ENCODE assay signal across 23 cellular contexts in genomic region chr20:32924781-32925180, GRCh38.
DNase-seq lines count a peak whose midpoint lies in the region; ATAC-seq and TF ChIP-seq lines count a peak whose summit lies in the region.
"Had no signal": no experiment of that assay in that cellular context is flagged by ENCODE, and none has a peak within 500 bp of the region (broad histone marks: within the 10 kb centered on the region; RNA-seq: fewer than 3 reads in every experiment).

No MANE protein-coding gene starts in this region.

- H2AFZ ChIP-seq in osteoblast (ENCODE audit: low read length), result no peak overlapping the region
- H2AFZ ChIP-seq: GM23338 had no signal

- no peak for TF ChIP-seq CTCF in right atrium auricular region (IDR thresholded peaks at IDR 0.05)
- TF ChIP-seq CTCF in left ventricle myocardium inferior (IDR thresholded peaks at IDR 0.05; ENCODE audit: borderline replicate concordance), result no peak
- TF ChIP-seq CTCF in osteoblast (IDR thresholded peaks at IDR 0.05; ENCODE audit: extremely low read depth, low read depth, low read length), result no peak
- no peak for TF ChIP-seq CTCF in type B pancreatic cell (conservative IDR thresholded peaks at IDR 0.05)

- intact Hi-C loops in activated CD4-positive, alpha-beta T cell treated with anti-CD3 and anti-CD28 coated beads, Interleukin-2, amount 10 ng/mL, durations not matched to agents 24 days and 14 days (cut with micrococcal nuclease), result no loop called here
- intact Hi-C loops in left ventricle myocardium inferior (cut with micrococcal nuclease), result no loop called here

- peak; percentile 36 for DNase-seq in activated CD4-positive, alpha-beta T cell treated with anti-CD3 and anti-CD28 coated beads, Interleukin-2, amount 10 ng/mL, durations not matched to agents 24 days and 14 days
- DNase-seq in activated CD4-positive, alpha-beta T cell treated with anti-CD3 and anti-CD28 coated beads for 4 hours, result no peak
- DNase-seq in right atrium auricular region (ENCODE audit: low spot score), result peak; percentile 47
- DNase-seq in left ventricle myocardium inferior, result no peak
- peak; percentile 38 for DNase-seq in osteoblast (ENCODE audit: insufficient read length, low spot score, missing footprints)
- DNase-seq in type B pancreatic cell (ENCODE audit: extremely low spot score, unreplicated experiment), result peak; percentile 62
- DNase-seq: CD4-positive, CD25-positive, alpha-beta regulatory T cell; CD8-positive, alpha-beta T cell; DMS79; EL; GDM1; H9; HFFc6 had no signal

- no peak overlapping the region for H3K4me3 Mint-ChIP-seq in activated CD4-positive, alpha-beta T cell treated with anti-CD3 and anti-CD28 coated beads, Interleukin-2, amount 10 ng/mL, durations not matched to agents 24 days and 14 days
- no peak overlapping the region for H3K4me3 Mint-ChIP-seq in type B pancreatic cell
- H3K4me3 Mint-ChIP-seq: B cell; CD4-positive, CD25-positive, alpha-beta regulatory T cell; CD8-positive, alpha-beta T cell; GM23338; H9; HFFc6 had no signal

- no peak overlapping the region for H3K27ac Mint-ChIP-seq in activated CD4-positive, alpha-beta T cell treated with anti-CD3 and anti-CD28 coated beads, Interleukin-2, amount 10 ng/mL, durations not matched to agents 24 days and 14 days
- no peak overlapping the region for H3K27ac Mint-ChIP-seq in type B pancreatic cell
- H3K27ac Mint-ChIP-seq: B cell; CD4-positive, CD25-positive, alpha-beta regulatory T cell; CD8-positive, alpha-beta T cell; GM23338; H9; HFFc6 had no signal

- H3K9me3 Mint-ChIP-seq in activated CD4-positive, alpha-beta T cell treated with anti-CD3 and anti-CD28 coated beads, Interleukin-2, amount 10 ng/mL, durations not matched to agents 24 days and 14 days, result no peaks in the 10 kb centered on the region
- H3K9me3 Mint-ChIP-seq in type B pancreatic cell, result no peaks in the 10 kb centered on the region
- H3K9me3 Mint-ChIP-seq: CD4-positive, CD25-positive, alpha-beta regulatory T cell; CD8-positive, alpha-beta T cell; GM23338; H9; HFFc6 had no signal

- H3K9me3 ChIP-seq in right atrium auricular region (no peaks in the 10 kb centered on the region), left ventricle myocardium inferior (replicated peaks) (no peaks in the 10 kb centered on the region), osteoblast (ENCODE audit: low read depth, low read length) (no peaks in the 10 kb centered on the region)
- H3K9me3 ChIP-seq: BLaER1, Caco-2 had no signal

- ATAC-seq in HG03520 (IDR thresholded peaks at IDR 0.05; ENCODE audit: unreplicated experiment) (no peak), GM19455 (IDR thresholded peaks at IDR 0.05; ENCODE audit: unreplicated experiment) (no peak)
- ATAC-seq: CD8-positive, alpha-beta T cell; GM12878; GM23338; HCT116 had no signal

- H3K36me3 ChIP-seq in right atrium auricular region (no peaks in the 10 kb centered on the region), left ventricle myocardium inferior (no peaks in the 10 kb centered on the region), osteoblast (ENCODE audit: insufficient read depth, low read length) (no peaks in the 10 kb centered on the region)
- H3K36me3 ChIP-seq: BLaER1 had no signal

- peaks cover 2% of the 10 kb centered on the region for H3K27me3 Mint-ChIP-seq in activated CD4-positive, alpha-beta T cell treated with anti-CD3 and anti-CD28 coated beads, Interleukin-2, amount 10 ng/mL, durations not matched to agents 24 days and 14 days
- peaks cover 23% of the 10 kb centered on the region for H3K27me3 Mint-ChIP-seq in type B pancreatic cell
- H3K27me3 Mint-ChIP-seq: CD4-positive, CD25-positive, alpha-beta regulatory T cell had no signal

- H3K36me3 Mint-ChIP-seq in activated CD4-positive, alpha-beta T cell treated with anti-CD3 and anti-CD28 coated beads, Interleukin-2, amount 10 ng/mL, durations not matched to agents 24 days and 14 days (ENCODE audit: low read depth), result no peaks in the 10 kb centered on the region
- H3K36me3 Mint-ChIP-seq in type B pancreatic cell, result no peaks in the 10 kb centered on the region
- H3K36me3 Mint-ChIP-seq: CD8-positive, alpha-beta T cell had no signal

- H3K27ac ChIP-seq in right atrium auricular region (no peak overlapping the region), left ventricle myocardium inferior (replicated peaks) (no peak overlapping the region), osteoblast (ENCODE audit: low read depth, low read length) (no peak overlapping the region)
- H3K27ac ChIP-seq: 22Rv1, BLaER1, C4-2B had no signal

- no peaks in the 10 kb centered on the region for H3K4me1 Mint-ChIP-seq in activated CD4-positive, alpha-beta T cell treated with anti-CD3 and anti-CD28 coated beads, Interleukin-2, amount 10 ng/mL, durations not matched to agents 24 days and 14 days
- H3K4me1 Mint-ChIP-seq in type B pancreatic cell (ENCODE audit: unreplicated experiment), result no peaks in the 10 kb centered on the region
- H3K4me1 Mint-ChIP-seq: B cell had no signal

- H3K4me1 ChIP-seq in right atrium auricular region (no peaks in the 10 kb centered on the region), left ventricle myocardium inferior (no peaks in the 10 kb centered on the region), osteoblast (ENCODE audit: insufficient read depth, low read length) (no peaks in the 10 kb centered on the region)
- H3K4me1 ChIP-seq: BLaER1, Caco-2 had no signal

- H3K4me2 ChIP-seq in osteoblast (ENCODE audit: insufficient read depth, low read length), result no peak overlapping the region
- H3K4me2 ChIP-seq: BLaER1, GM23338 had no signal

- H3K27me3 ChIP-seq in right atrium auricular region, result no peaks in the 10 kb centered on the region
- no peaks in the 10 kb centered on the region for H3K27me3 ChIP-seq in left ventricle myocardium inferior (ENCODE audit: low read depth)
- H3K27me3 ChIP-seq in osteoblast (ENCODE audit: insufficient read depth, low read length), result no peaks in the 10 kb centered on the region
- H3K27me3 ChIP-seq: BLaER1 had no signal

- H3K4me3 ChIP-seq in right atrium auricular region (no peak overlapping the region), left ventricle myocardium inferior (no peak overlapping the region), osteoblast (ENCODE audit: insufficient read depth, low read length) (no peak overlapping the region)
- H3K4me3 ChIP-seq: BLaER1, GM12878, GM23338 had no signal

- no peaks in the 10 kb centered on the region for H4K20me1 ChIP-seq in osteoblast (ENCODE audit: insufficient read depth, low read length)
- H4K20me1 ChIP-seq: BLaER1 had no signal

- H3K79me2 ChIP-seq in osteoblast (ENCODE audit: insufficient read depth, low read length), result no peaks in the 10 kb centered on the region

Comparison
In these comparisons a context has a peak if more than half of its experiments do, and no peak if none do; other contexts are left out.
1. DNase-seq: peak in activated CD4-positive, alpha-beta T cell treated with anti-CD3 and anti-CD28 coated beads, Interleukin-2, amount 10 ng/mL, durations not matched to agents 24 days and 14 days (single experiment), right atrium auricular region (single experiment), osteoblast (single experiment) and type B pancreatic cell (single experiment); none in activated CD4-positive, alpha-beta T cell treated with anti-CD3 and anti-CD28 coated beads for 4 hours (0 of 2) and left ventricle myocardium inferior (single experiment).